In genomic region chr2:181304011-181304844, GRCh38 we compare ENCODE assay signal across 8 cellular contexts.
DNase-seq lines count a peak whose midpoint lies in the region; ATAC-seq, FAIRE-seq and TF ChIP-seq lines count a peak whose summit lies in the region.

No MANE protein-coding gene starts in this region.

- no peak for FAIRE-seq in HTR-8/SVneo (lab: Jason Lieb, UNC)

- TF ChIP-seq CTCF in GM13977 (IDR thresholded peaks at IDR 0.05; ENCODE audit: extremely low read depth, insufficient read depth, missing control alignments): peak; percentile 31

- in situ Hi-C loops in GM13977 (cut with MboI; ENCODE audit: low pct_unique_long_range_greater_than_20kb, low sequenced_read_pairs, unreplicated experiment): loop anchor here (10.0 kb wide), 2 partner anchors 151 to 189 kb away; partner anchors contain the start of gene ITGA4

- DNase-seq in GM13977 (ENCODE audit: low spot score): no peak
- DNase-seq in MV-4-11 (lab: John Stamatoyannopoulos, UW): peak; percentile 88
- DNase-seq in erythroblast (lab: John Stamatoyannopoulos, UW): peak; percentile 56 to 71
- DNase-seq in globus pallidus (ENCODE audit: low spot score): no peak
- no peak for DNase-seq in hypothalamus (lab: John Stamatoyannopoulos, UW)
- no peak for DNase-seq in HTR-8/SVneo (ENCODE audit: insufficient read length, low spot score)
- no peak for DNase-seq in dermis blood vessel endothelial cell

- peak; percentile 30 for ATAC-seq in GM21737 (IDR thresholded peaks at IDR 0.05; ENCODE audit: unreplicated experiment)

- TF ChIP-seq POLR2A in erythroblast (IDR thresholded peaks at IDR 0.05; ENCODE audit: low read length): no peak

Comparison
In these comparisons a context has a peak if more than half of its experiments do, and no peak if none do; other contexts are left out.
1. DNase-seq: peak in MV-4-11 (single experiment) and erythroblast (2 of 2); none in GM13977 (single experiment), globus pallidus (single experiment), hypothalamus (0 of 51), HTR-8/SVneo (single experiment) and dermis blood vessel endothelial cell (single experiment).